Comparison of ENCODE assay signal across 17 cellular contexts in the genomic region with DNA sequence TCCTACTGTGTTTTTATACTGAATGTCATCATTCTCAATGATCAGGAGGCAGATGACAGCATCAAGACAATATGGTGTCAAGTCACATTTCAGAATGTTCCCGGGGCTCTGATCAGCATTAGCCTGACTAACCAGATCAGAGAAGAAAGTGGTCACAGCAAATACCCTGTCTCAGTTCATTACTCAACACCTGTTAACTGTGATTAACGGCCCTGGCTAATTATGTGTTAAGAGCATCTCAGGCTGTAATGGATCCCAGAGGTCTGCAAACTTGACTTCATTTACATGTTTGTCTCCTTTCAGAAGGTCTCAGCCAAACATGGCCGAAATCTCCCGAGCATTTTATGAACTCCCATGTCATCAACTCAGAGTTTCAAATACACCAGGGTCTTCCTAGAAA.
"Had no signal": no experiment of that assay in that cellular context is flagged by ENCODE, and none has a peak within 500 bp of the region (broad histone marks: within the 10 kb centered on the region; RNA-seq: fewer than 3 reads in every experiment).

No MANE protein-coding gene starts in this region.

- H3K27me3 Mint-ChIP-seq: activated naive CD8-positive, alpha-beta T cell treated with anti-CD3 and anti-CD28 coated beads, Interleukin-2, amount 50 U/mL, for 24 hours; activated T-helper 17 cell treated with anti-CD3 and anti-CD28 coated beads, Interleukin-2, amount 50 U/mL, for 72 hours; stimulated activated naive CD8-positive, alpha-beta T cell treated with anti-CD3 and anti-CD28 coated beads, Interleukin-15, amount 100 ng/mL, for 72 hours had no signal

- DNase-seq: activated naive CD4-positive, alpha-beta T cell treated with anti-CD3 and anti-CD28 coated beads for 36 hours; activated naive CD8-positive, alpha-beta T cell treated with anti-CD3 and anti-CD28 coated beads, Interleukin-2, amount 50 U/mL, for 24 hours; activated T-cell treated with anti-CD3 and anti-CD28 coated beads for 4 hours; aorta; dermis blood vessel endothelial cell; effector memory CD8-positive, alpha-beta T cell; heart right ventricle; left cardiac atrium; lower lobe of right lung; ovary; stimulated activated CD4-positive, alpha-beta T cell treated with anti-CD3 and anti-CD28 coated beads, Interleukin-1b, Interleukin-23, amount 100 ng/mL, for 48 hours; stimulated activated naive CD8-positive, alpha-beta T cell treated with anti-CD3 and anti-CD28 coated beads, Interleukin-15, amount 100 ng/mL, for 72 hours; testis; upper lobe of left lung had no signal

- H3K4me1 Mint-ChIP-seq: activated naive CD8-positive, alpha-beta T cell treated with anti-CD3 and anti-CD28 coated beads, Interleukin-2, amount 50 U/mL, for 24 hours; activated T-helper 17 cell treated with anti-CD3 and anti-CD28 coated beads, Interleukin-2, amount 50 U/mL, for 72 hours; mesothelial cell of epicardium; stimulated activated naive CD8-positive, alpha-beta T cell treated with anti-CD3 and anti-CD28 coated beads, Interleukin-15, amount 100 ng/mL, for 72 hours had no signal

- H3K36me3 Mint-ChIP-seq: mesothelial cell of epicardium had no signal

- H3K4me3 Mint-ChIP-seq: activated naive CD4-positive, alpha-beta T cell treated with anti-CD3 and anti-CD28 coated beads for 36 hours; activated naive CD8-positive, alpha-beta T cell treated with anti-CD3 and anti-CD28 coated beads, Interleukin-2, amount 50 U/mL, for 24 hours; activated T-helper 17 cell treated with anti-CD3 and anti-CD28 coated beads, Interleukin-2, amount 50 U/mL, for 72 hours; effector memory CD8-positive, alpha-beta T cell; mesothelial cell of epicardium; stimulated activated naive CD8-positive, alpha-beta T cell treated with anti-CD3 and anti-CD28 coated beads, Interleukin-15, amount 100 ng/mL, for 72 hours; T-helper 2 cell treated with Interferon-gamma antibody and Interleukin-4, amounts not matched to agents 5 μg/mL and 100 μg/mL, for 36 hours had no signal

- H3K27ac Mint-ChIP-seq: activated naive CD4-positive, alpha-beta T cell treated with anti-CD3 and anti-CD28 coated beads for 36 hours; activated naive CD8-positive, alpha-beta T cell treated with anti-CD3 and anti-CD28 coated beads, Interleukin-2, amount 50 U/mL, for 24 hours; activated T-helper 17 cell treated with anti-CD3 and anti-CD28 coated beads, Interleukin-2, amount 50 U/mL, for 72 hours; effector memory CD8-positive, alpha-beta T cell; mesothelial cell of epicardium; stimulated activated naive CD8-positive, alpha-beta T cell treated with anti-CD3 and anti-CD28 coated beads, Interleukin-15, amount 100 ng/mL, for 72 hours; T-helper 2 cell treated with Interferon-gamma antibody and Interleukin-4, amounts not matched to agents 5 μg/mL and 100 μg/mL, for 36 hours had no signal

- ATAC-seq: activated naive CD8-positive, alpha-beta T cell treated with anti-CD3 and anti-CD28 coated beads, Interleukin-2, amount 50 U/mL, for 24 hours; activated T-helper 17 cell treated with anti-CD3 and anti-CD28 coated beads, Interleukin-2, amount 50 U/mL, for 72 hours; effector memory CD8-positive, alpha-beta T cell; heart right ventricle; left cardiac atrium; lower lobe of right lung; stimulated activated naive CD8-positive, alpha-beta T cell treated with anti-CD3 and anti-CD28 coated beads, Interleukin-15, amount 100 ng/mL, for 72 hours had no signal

- H3K9me3 Mint-ChIP-seq: activated T-helper 17 cell treated with anti-CD3 and anti-CD28 coated beads, Interleukin-2, amount 50 U/mL, for 72 hours; effector memory CD8-positive, alpha-beta T cell had no signal
